ENCODE assay signal across 14 cellular contexts in genomic region chr11:117444256-117445096, GRCh38.
DNase-seq lines count a peak whose midpoint lies in the region; ATAC-seq lines count a peak whose summit lies in the region.
"Had no signal": no experiment of that assay in that cellular context is flagged by ENCODE, and none has a peak within 500 bp of the region (broad histone marks: within the 10 kb centered on the region; RNA-seq: fewer than 3 reads in every experiment).

No MANE protein-coding gene starts in this region.

- DNase-seq in left ventricle myocardium superior (no peak), left cardiac atrium (no peak), NCI-H2227 (lab: John Stamatoyannopoulos, UW; ENCODE audit: unreplicated experiment) (peak; percentile 54), foreskin melanocyte (peak; percentile 4), C1 segment of cervical spinal cord (lab: John Stamatoyannopoulos, UW) (no peak)
- DNase-seq: activated effector memory CD4-positive, alpha-beta T cell treated with anti-CD3 and anti-CD28 coated beads, Interleukin-2, amount 50 U/mL, for 16 hours; CD4-positive, alpha-beta T cell; mammary epithelial cell; NCI-H2081 treated with DMSO at 0.1 percent for 48 hours; NK-92 treated with Interleukin-12 subunit alpha and Interleukin-12 subunit beta, amount 100 ng/mL, for 24 hours; SIG-M5; T-helper 1 cell had no signal

- intact Hi-C loops in left ventricle myocardium superior (cut with micrococcal nuclease): no loop called here
- intact Hi-C loops in left cardiac atrium (cut with DNase I): loop anchor here (5.0 to 10.0 kb wide), 2 partner anchors 180 to 373 kb away; no protein-coding TSS in a partner anchor

- ATAC-seq in left ventricle myocardium superior (peak; percentile 6), left cardiac atrium (no peak), HG03095 (IDR thresholded peaks at IDR 0.05; ENCODE audit: unreplicated experiment) (no peak), GM18868 (IDR thresholded peaks at IDR 0.05; ENCODE audit: unreplicated experiment) (no peak)

Comparison
In these comparisons a context has a peak if more than half of its experiments do, and no peak if none do; other contexts are left out.
1. DNase-seq: peak in NCI-H2227 (single experiment) and foreskin melanocyte (single experiment); none in left ventricle myocardium superior (single experiment), left cardiac atrium (single experiment) and C1 segment of cervical spinal cord (0 of 14).